18 cellular contexts compared by ENCODE assay signal in genomic region chr9:121510766-121511555, GRCh38. TPM values are rescaled to one million over a fixed set of nuclear protein-coding genes. Genes with fewer than 3 reads are reported as not detected.
A peak's percentile ranks its signal among the peaks of the same experiment; 100 is the strongest.
DNase-seq lines count a peak whose midpoint lies in the region; ATAC-seq and TF ChIP-seq lines count a peak whose summit lies in the region.
"Had no signal": no experiment of that assay in that cellular context is flagged by ENCODE, and none has a peak within 500 bp of the region (broad histone marks: within the 10 kb centered on the region; RNA-seq: fewer than 3 reads in every experiment).

No MANE protein-coding gene starts in this region.

- no peaks in the 10 kb centered on the region for H3K36me3 ChIP-seq in left ventricle myocardium inferior
- no peaks in the 10 kb centered on the region for H3K36me3 ChIP-seq in aorta (ENCODE audit: control insufficient read depth in 1 of 2, insufficient read depth in 2 of 2, low read length in 1 of 2)
- H3K36me3 ChIP-seq: lower lobe of right lung, ovary had no signal

- intact Hi-C loops in left ventricle myocardium inferior (cut with micrococcal nuclease) (no loop called here), aorta (cut with DNase I) (no loop called here)

- ATAC-seq in aorta (ENCODE audit: low FRiP score) = peak; percentile 81
- ATAC-seq: lower lobe of right lung had no signal

- DNase-seq in Kasumi-1 (lab: John Stamatoyannopoulos, UW) (peak; percentile 96 to 97), caudate nucleus (lab: John Stamatoyannopoulos, UW) (peak in 3 of 61 donors; percentile 10 to 49 (median 24)), left ventricle myocardium inferior (peak; percentile 44), aorta (peak in 1 of 2 donors; percentile 68), HEK293T (ENCODE audit: extremely low spot score) (no peak), NCI-H226 (no peak)
- DNase-seq in activated T-cell treated with anti-CD3 and anti-CD28 coated beads, Interleukin-2, amount 50 U/mL, for 1 hour = no peak
- DNase-seq: CD4-positive, CD25-positive, alpha-beta regulatory T cell; DMS79; lower lobe of right lung; NCI-H345; NK-92 treated with Interleukin-12 subunit alpha and Interleukin-12 subunit beta, amount 100 ng/mL, for 24 hours; ovary; small intestine had no signal

- no peak for TF ChIP-seq CTCF in left ventricle myocardium inferior (IDR thresholded peaks at IDR 0.05; ENCODE audit: borderline replicate concordance)

- H3K27ac ChIP-seq in caudate nucleus (ENCODE audit: low read depth, low read length) = peak overlapping the region; percentile 3
- H3K27ac ChIP-seq in left ventricle myocardium inferior (replicated peaks) = peak overlapping the region; percentile 82
- H3K27ac ChIP-seq in aorta (ENCODE audit: low read depth in 1 of 2, low read length in 2 of 2) = peak overlapping the region; percentile 70 to 81
- H3K27ac ChIP-seq: lower lobe of right lung, ovary had no signal

- POLR2A ChIA-PET in HEK293T (lab: Yijun Ruan, JAX) = no interaction called here

- peaks cover 33% of the 10 kb centered on the region for H3K4me1 ChIP-seq in left ventricle myocardium inferior
- H3K4me1 ChIP-seq in aorta (ENCODE audit: control insufficient read depth in 1 of 2, insufficient read depth in 2 of 2, low read length in 2 of 2) = peaks cover 0 to 2% of the 10 kb centered on the region in 2 donors
- H3K4me1 ChIP-seq: lower lobe of right lung had no signal

- CTCF ChIA-PET in HEK293T (lab: Yijun Ruan, JAX) = no interaction called here

- H3K9me3 ChIP-seq in left ventricle myocardium inferior (replicated peaks) = no peaks in the 10 kb centered on the region
- H3K9me3 ChIP-seq in aorta (ENCODE audit: control insufficient read depth, low read length) = no peaks in the 10 kb centered on the region
- H3K9me3 ChIP-seq: lower lobe of right lung, ovary had no signal

- 26% methylated on average over 15 of the region's 15 CpGs for WGBS in aorta, 2 donors

- H3K4me3 ChIP-seq in left ventricle myocardium inferior (no peak overlapping the region), aorta (ENCODE audit: low read length in 2 of 2) (no peak overlapping the region)
- H3K4me3 ChIP-seq: lower lobe of right lung, ovary had no signal

- H3K27me3 ChIP-seq in left ventricle myocardium inferior (ENCODE audit: low read depth) (no peaks in the 10 kb centered on the region), aorta (ENCODE audit: control insufficient read depth in 1 of 2, insufficient read depth in 2 of 2, low read length in 1 of 2) (no peaks in the 10 kb centered on the region)
- H3K27me3 ChIP-seq: ovary had no signal

TF ChIP-seq in HEK293T, 16 proteins besides CTCF, POLR2A, EP300 and RAD21:
- TF ChIP-seq SP1 (IDR thresholded peaks at IDR 0.05) (no peak), HDGF (IDR thresholded peaks at IDR 0.05; ENCODE audit: borderline replicate concordance) (no peak), CTBP1 (IDR thresholded peaks at IDR 0.05; ENCODE audit: borderline replicate concordance) (no peak), LEF1 (IDR thresholded peaks at IDR 0.05; ENCODE audit: borderline replicate concordance) (no peak), FOXK2 (IDR thresholded peaks at IDR 0.05) (no peak), ZNF384 (IDR thresholded peaks at IDR 0.05) (no peak), FOXA1 (IDR thresholded peaks at IDR 0.05) (no peak), SUZ12 (IDR thresholded peaks at IDR 0.05) (no peak), PKNOX1 (IDR thresholded peaks at IDR 0.05) (no peak), TARDBP (IDR thresholded peaks at IDR 0.05) (no peak), L3MBTL2 (conservative IDR thresholded peaks at IDR 0.05) (no peak), ELF4 (IDR thresholded peaks at IDR 0.05) (no peak), NFRKB (IDR thresholded peaks at IDR 0.05) (no peak), FOXM1 (IDR thresholded peaks at IDR 0.05; ENCODE audit: borderline replicate concordance) (no peak), BHLHE40 (IDR thresholded peaks at IDR 0.05; ENCODE audit: borderline replicate concordance) (no peak)

RNA-seq across cellular contexts. Expression of gene GGTA1, which starts 11.3 kb away (rescaled TPM):
- total RNA-seq in left ventricle myocardium inferior (34.1 TPM), aorta (10 to 100 TPM; 17.6 to 38.9 TPM)
- polyA plus RNA-seq in aorta = 100 to 1,000 TPM; 102 to 239 TPM
- total RNA-seq: activated CD8-positive, alpha-beta memory T cell treated with anti-CD3 and anti-CD28 coated beads for 36 hours; endothelial cell of umbilical vein; H1; myocyte had no signal
- polyA plus RNA-seq: CD4-positive, CD25-positive, alpha-beta regulatory T cell; endothelial cell of umbilical vein; H1 had no signal

Comparison
In these comparisons a context has a peak if more than half of its experiments do, and no peak if none do; other contexts are left out.
1. DNase-seq: peak in Kasumi-1 (2 of 2) and left ventricle myocardium inferior (single experiment); none in HEK293T (single experiment), NCI-H226 (single experiment) and activated T-cell treated with anti-CD3 and anti-CD28 coated beads, Interleukin-2, amount 50 U/mL, for 1 hour (single experiment).
2. H3K27ac ChIP-seq: peak in every context shown above with its lines; median percentile 82 in left ventricle myocardium inferior; 76 in aorta; 3 in caudate nucleus.